Comparison of ENCODE assay signal across 8 cellular contexts in genomic region chr12:77324763-77325468, GRCh38.
DNase-seq lines count a peak whose midpoint lies in the region; ATAC-seq and TF ChIP-seq lines count a peak whose summit lies in the region.

No MANE protein-coding gene starts in this region.

- peak; percentile 82 for DNase-seq in A673 (ENCODE audit: low spot score)
- peak; percentile 56 for DNase-seq in NCI-H1092 (lab: John Stamatoyannopoulos, UW)
- DNase-seq in T-helper 2 cell treated with Interferon-gamma antibody and Interleukin-4, amounts not matched to agents 5 μg/mL and 100 μg/mL, for 36 hours (ENCODE audit: low spot score) = peak; percentile 33
- DNase-seq in epithelial cell of esophagus (ENCODE audit: low read depth) = peak; percentile 83
- DNase-seq in mesenteric fat pad (ENCODE audit: low spot score) = peak; percentile 91
- peak; percentile 23 to 29 for DNase-seq in stimulated activated naive CD8-positive, alpha-beta T cell treated with anti-CD3 and anti-CD28 coated beads, Interleukin-15, amount 100 ng/mL, for 72 hours

- H3K27me3 Mint-ChIP-seq in T-helper 2 cell treated with Interferon-gamma antibody and Interleukin-4, amounts not matched to agents 5 μg/mL and 100 μg/mL, for 36 hours (ENCODE audit: low read depth) = peaks cover 45% of the 10 kb centered on the region
- peaks cover 64% of the 10 kb centered on the region for H3K27me3 Mint-ChIP-seq in stimulated activated naive CD8-positive, alpha-beta T cell treated with anti-CD3 and anti-CD28 coated beads, Interleukin-15, amount 100 ng/mL, for 72 hours

- H3K4me3 ChIP-seq in A673 (ENCODE audit: low read depth, low read length, poor library complexity, severe bottlenecking) (peak overlapping the region; percentile 49), epithelial cell of esophagus (ENCODE audit: low read length) (peak overlapping the region; percentile 54)

- BruUV-seq in A673 (replicated peaks; lab: Mats Ljungman, UMichigan) = no TSS peak

- CTCF ChIA-PET in A673 (lab: Charles Lee) = interaction anchor here (1.0 to 2.1 kb wide), 3 partner anchors 10 to 360 kb away, joined by 4 to 6 read pairs (median 6); no protein-coding TSS in a partner anchor

- no peaks in the 10 kb centered on the region for H3K36me3 ChIP-seq in A673 (ENCODE audit: insufficient read depth, low read length, poor library complexity, severe bottlenecking)

- peak; percentile 90 for ATAC-seq in HG02623 (IDR thresholded peaks at IDR 0.05; ENCODE audit: unreplicated experiment)
- peak; percentile 82 for ATAC-seq in stimulated activated naive CD8-positive, alpha-beta T cell treated with anti-CD3 and anti-CD28 coated beads, Interleukin-15, amount 100 ng/mL, for 72 hours

- no peaks in the 10 kb centered on the region for H3K9me3 ChIP-seq in A673 (ENCODE audit: low read depth, low read length, poor library complexity, severe bottlenecking)

- intact Hi-C loops in A673 (cut with micrococcal nuclease; ENCODE audit: unreplicated experiment) = loop anchor here (2.0 kb wide), 1 partner anchor 172 kb away; no protein-coding TSS in a partner anchor

- H3K36me3 Mint-ChIP-seq in T-helper 2 cell treated with Interferon-gamma antibody and Interleukin-4, amounts not matched to agents 5 μg/mL and 100 μg/mL, for 36 hours (ENCODE audit: low read depth) = no peaks in the 10 kb centered on the region

- POLR2A ChIA-PET in A673 (lab: Charles Lee; ENCODE audit: low non-redundant PET) = no interaction called here

- peak overlapping the region; percentile 80 for H3K4me3 Mint-ChIP-seq in T-helper 2 cell treated with Interferon-gamma antibody and Interleukin-4, amounts not matched to agents 5 μg/mL and 100 μg/mL, for 36 hours
- peak overlapping the region; percentile 71 to 78 for H3K4me3 Mint-ChIP-seq in stimulated activated naive CD8-positive, alpha-beta T cell treated with anti-CD3 and anti-CD28 coated beads, Interleukin-15, amount 100 ng/mL, for 72 hours

- peaks cover 11% of the 10 kb centered on the region for H3K4me1 Mint-ChIP-seq in T-helper 2 cell treated with Interferon-gamma antibody and Interleukin-4, amounts not matched to agents 5 μg/mL and 100 μg/mL, for 36 hours (ENCODE audit: low read depth)
- H3K4me1 Mint-ChIP-seq in stimulated activated naive CD8-positive, alpha-beta T cell treated with anti-CD3 and anti-CD28 coated beads, Interleukin-15, amount 100 ng/mL, for 72 hours = peaks cover 14% of the 10 kb centered on the region

- H3K4me1 ChIP-seq in A673 (ENCODE audit: insufficient read depth, low read length, poor library complexity, severe bottlenecking) = no peaks in the 10 kb centered on the region

- peaks cover 58% of the 10 kb centered on the region for H3K27me3 ChIP-seq in A673 (replicated peaks; ENCODE audit: insufficient read depth, low read depth, low read length, poor library complexity)

- no peaks in the 10 kb centered on the region for H3K9me3 Mint-ChIP-seq in T-helper 2 cell treated with Interferon-gamma antibody and Interleukin-4, amounts not matched to agents 5 μg/mL and 100 μg/mL, for 36 hours
- H3K9me3 Mint-ChIP-seq in stimulated activated naive CD8-positive, alpha-beta T cell treated with anti-CD3 and anti-CD28 coated beads, Interleukin-15, amount 100 ng/mL, for 72 hours = no peaks in the 10 kb centered on the region

- peak; percentile 60 for TF ChIP-seq CTCF in A673 (conservative IDR thresholded peaks at IDR 0.05; ENCODE audit: low read depth, low read length)
- TF ChIP-seq CTCF in GM12873 (IDR thresholded peaks at IDR 0.05; ENCODE audit: insufficient read depth, low read depth, low read length, missing control alignments) = peak; percentile 44
- TF ChIP-seq CTCF in epithelial cell of esophagus (IDR thresholded peaks at IDR 0.05; ENCODE audit: insufficient read depth, low read depth, low read length, missing control alignments) = peak; percentile 48

- H3K27ac ChIP-seq in A673 (ENCODE audit: low read depth, low read length, poor library complexity, severe bottlenecking) = no peak overlapping the region

- no peak overlapping the region for H3K27ac Mint-ChIP-seq in T-helper 2 cell treated with Interferon-gamma antibody and Interleukin-4, amounts not matched to agents 5 μg/mL and 100 μg/mL, for 36 hours
- no peak overlapping the region for H3K27ac Mint-ChIP-seq in stimulated activated naive CD8-positive, alpha-beta T cell treated with anti-CD3 and anti-CD28 coated beads, Interleukin-15, amount 100 ng/mL, for 72 hours

Comparison
In these comparisons a context has a peak if more than half of its experiments do, and no peak if none do; other contexts are left out.
1. DNase-seq: peak in every context shown above with its lines; median percentile 91 in mesenteric fat pad; 83 in epithelial cell of esophagus; 82 in A673; 56 in NCI-H1092; 33 in T-helper 2 cell treated with Interferon-gamma antibody and Interleukin-4, amounts not matched to agents 5 μg/mL and 100 μg/mL, for 36 hours; 26 in stimulated activated naive CD8-positive, alpha-beta T cell treated with anti-CD3 and anti-CD28 coated beads, Interleukin-15, amount 100 ng/mL, for 72 hours.